9 cellular contexts compared by ENCODE assay signal in genomic region chr12:121786441-121786825, GRCh38. TPM values are rescaled to one million over a fixed set of nuclear protein-coding genes. Genes with fewer than 3 reads are reported as not detected.
DNase-seq lines count a peak whose midpoint lies in the region; ATAC-seq and TF ChIP-seq lines count a peak whose summit lies in the region.
"Had no signal": no experiment of that assay in that cellular context is flagged by ENCODE, and none has a peak within 500 bp of the region (broad histone marks: within the 10 kb centered on the region; RNA-seq: fewer than 3 reads in every experiment).

No MANE protein-coding gene starts in this region.

- POLR2A ChIA-PET in naive thymus-derived CD4-positive, alpha-beta T cell (lab: Charles Lee) = interaction anchor here (0.9 to 33.4 kb wide), 6 partner anchors 1 to 1585 kb away, joined by 3 to 1941 read pairs (median 4); partner anchors contain the start of genes RHOF, RPLP0 and SETD1B

- no peaks in the 10 kb centered on the region for H3K9me3 ChIP-seq in naive thymus-derived CD4-positive, alpha-beta T cell (ENCODE audit: control insufficient read depth in 2 of 3, low read length in 3 of 3)
- H3K9me3 ChIP-seq: thoracic aorta had no signal

- H3K27me3 ChIP-seq in naive thymus-derived CD4-positive, alpha-beta T cell (ENCODE audit: control insufficient read depth in 2 of 2, insufficient read depth in 2 of 2, low read length in 2 of 2) = no peaks in the 10 kb centered on the region

- DNase-seq in EH (ENCODE audit: low read depth) (peak; percentile 96), RPMI7951 (ENCODE audit: low read depth) (peak; percentile 91), cardiac fibroblast (ENCODE audit: low read depth in 2 of 2) (peak; percentile 79 to 95), C1 segment of cervical spinal cord (lab: John Stamatoyannopoulos, UW) (no peak), mesenteric fat pad (ENCODE audit: low spot score) (no peak), NCI-H2227 (lab: John Stamatoyannopoulos, UW; ENCODE audit: unreplicated experiment) (no peak)
- peak in 5 of 9 donors; percentile 41 to 63 (median 47) for DNase-seq in naive thymus-derived CD4-positive, alpha-beta T cell

- ATAC-seq in naive thymus-derived CD4-positive, alpha-beta T cell = peak; percentile 15
- no peak for ATAC-seq in HG03175 (IDR thresholded peaks at IDR 0.05; ENCODE audit: unreplicated experiment)

- peaks cover 63 to 96% (median 88%) of the 10 kb centered on the region in 7 donors for H3K4me1 Mint-ChIP-seq in naive thymus-derived CD4-positive, alpha-beta T cell

- CTCF ChIA-PET in naive thymus-derived CD4-positive, alpha-beta T cell (lab: Charles Lee) = interaction anchor here (0.9 to 16.9 kb wide), 4 partner anchors 7 to 24 kb away, joined by 3 to 325 read pairs (median 18); partner anchors contain the start of gene RHOF

- no peak overlapping the region for H3K4me3 ChIP-seq in cardiac fibroblast (replicated peaks in 1 of 2; ENCODE audit: low read depth in 2 of 2, low read length in 2 of 2)
- H3K4me3 ChIP-seq in naive thymus-derived CD4-positive, alpha-beta T cell (ENCODE audit: low read length) = peak overlapping the region; percentile 38
- H3K4me3 ChIP-seq: thoracic aorta had no signal

- H3K27ac Mint-ChIP-seq in naive thymus-derived CD4-positive, alpha-beta T cell = peak overlapping the region; percentile 95 to 100 (median 100)

- peaks cover 0 to 55% (median 15%) of the 10 kb centered on the region in 5 donors for H3K36me3 Mint-ChIP-seq in naive thymus-derived CD4-positive, alpha-beta T cell

- peaks cover 0 to 7% (median 0%) of the 10 kb centered on the region in 3 experiments for H3K36me3 ChIP-seq in naive thymus-derived CD4-positive, alpha-beta T cell (ENCODE audit: control insufficient read depth in 2 of 3, insufficient read depth in 3 of 3, low read length in 3 of 3)
- H3K36me3 ChIP-seq: thoracic aorta had no signal

- TF ChIP-seq CTCF in cardiac fibroblast (IDR thresholded peaks at IDR 0.05; ENCODE audit: low read depth, low read length) = no peak

- peaks cover 81 to 89% of the 10 kb centered on the region in 2 donors for H3K4me1 ChIP-seq in naive thymus-derived CD4-positive, alpha-beta T cell (ENCODE audit: control insufficient read depth in 2 of 2, insufficient read depth in 2 of 2, low read length in 2 of 2)

- H3K4me3 Mint-ChIP-seq in naive thymus-derived CD4-positive, alpha-beta T cell = peak overlapping the region; percentile 80 to 99 (median 90)

- peaks cover 0 to 5% (median 0%) of the 10 kb centered on the region in 11 donors for H3K9me3 Mint-ChIP-seq in naive thymus-derived CD4-positive, alpha-beta T cell

- peak overlapping the region; percentile 96 for H3K27ac ChIP-seq in naive thymus-derived CD4-positive, alpha-beta T cell (ENCODE audit: low read depth, low read length)
- H3K27ac ChIP-seq: thoracic aorta had no signal

- intact Hi-C loops in naive thymus-derived CD4-positive, alpha-beta T cell (cut with micrococcal nuclease) = no loop called here

- no peaks in the 10 kb centered on the region for H3K27me3 Mint-ChIP-seq in naive thymus-derived CD4-positive, alpha-beta T cell

RNA-seq across cellular contexts. Expression of gene RHOF, which starts 7.1 kb away (rescaled TPM):
- 1.1 and 1.5 TPM in 2 replicates for total RNA-seq in RPMI7951 (2014; rRNA removed; shearing (Covaris generic))
- total RNA-seq in naive thymus-derived CD4-positive, alpha-beta T cell = 100 to 1,000 TPM; 121 to 164 (median 134) TPM
- polyA plus RNA-seq in naive thymus-derived CD4-positive, alpha-beta T cell = 100 to 1,000 TPM in 1 of 2 donors, 10 to 100 TPM in 1; 69.2 to 115 TPM
- 6.1 TPM for total RNA-seq in mesenteric fat pad

RNA-seq across cellular contexts. Expression of gene SETD1B, which starts 17.4 kb away (rescaled TPM):
- total RNA-seq in RPMI7951 (2014; rRNA removed; shearing (Covaris generic)) = 0.96 and 1.1 TPM in 2 replicates
- 100 to 1,000 TPM in 1 of 5 experiments, 10 to 100 TPM in 4; 35.1 to 124 (median 79.2) TPM for total RNA-seq in naive thymus-derived CD4-positive, alpha-beta T cell
- 1 to 10 TPM; 2.1 to 4.3 TPM for polyA plus RNA-seq in naive thymus-derived CD4-positive, alpha-beta T cell
- 20.7 TPM for total RNA-seq in mesenteric fat pad

Comparison
In these comparisons a context has a peak if more than half of its experiments do, and no peak if none do; other contexts are left out.
1. DNase-seq: peak in EH (single experiment), RPMI7951 (single experiment), cardiac fibroblast (2 of 2) and naive thymus-derived CD4-positive, alpha-beta T cell (5 of 9); none in C1 segment of cervical spinal cord (0 of 14), mesenteric fat pad (single experiment) and NCI-H2227 (single experiment).
2. RNA of gene RHOF, which starts 7.1 kb away (total RNA-seq): 121 to 164 TPM in naive thymus-derived CD4-positive, alpha-beta T cell; 6.1 TPM in mesenteric fat pad (single experiment) and 1.1 to 1.5 TPM in RPMI7951; every median in the first group is over 10 times any median in the second.
3. RNA of gene SETD1B, which starts 17.4 kb away (total RNA-seq): 35.1 to 124 TPM in naive thymus-derived CD4-positive, alpha-beta T cell and 20.7 TPM in mesenteric fat pad (single experiment); 0.96 to 1.1 TPM in RPMI7951; every median in the first group is over 10 times any median in the second.